Comparison of ENCODE assay signal across 24 cellular contexts in genomic region chr22:42111798-42112197, GRCh38. TPM values are rescaled to one million over a fixed set of nuclear protein-coding genes. Genes with fewer than 3 reads are reported as not detected.
DNase-seq lines count a peak whose midpoint lies in the region; ATAC-seq and TF ChIP-seq lines count a peak whose summit lies in the region.
"Had no signal": no experiment of that assay in that cellular context is flagged by ENCODE, and none has a peak within 500 bp of the region (broad histone marks: within the 10 kb centered on the region; RNA-seq: fewer than 3 reads in every experiment).

No MANE protein-coding gene starts in this region.

- H3K27me3 ChIP-seq in A673 (replicated peaks; ENCODE audit: insufficient read depth, low read depth, low read length, poor library complexity) (no peaks in the 10 kb centered on the region), HCT116 (ENCODE audit: insufficient read depth, low read length) (no peaks in the 10 kb centered on the region)

- no peak overlapping the region for H3K4me2 ChIP-seq in HCT116 (ENCODE audit: low read length)
- H3K4me2 ChIP-seq: PC-9 had no signal

- H3K9me3 ChIP-seq in A673 (ENCODE audit: low read depth, low read length, poor library complexity, severe bottlenecking) (peaks cover 9% of the 10 kb centered on the region), HCT116 (ENCODE audit: control insufficient read depth in 1 of 2, insufficient read depth in 1 of 2, low read depth in 1 of 2, low read length in 2 of 2) (peaks cover 8 to 12% of the 10 kb centered on the region in 2 experiments; a peak in 2 of 4 replicates)

- H4K20me1 ChIP-seq in HCT116 (ENCODE audit: insufficient read depth): no peaks in the 10 kb centered on the region

- H3K4me1 ChIP-seq in A673 (ENCODE audit: insufficient read depth, low read length, poor library complexity, severe bottlenecking): peaks cover 9% of the 10 kb centered on the region
- no peaks in the 10 kb centered on the region for H3K4me1 ChIP-seq in HCT116 (ENCODE audit: control insufficient read depth in 1 of 2, insufficient read depth in 2 of 2, low read length in 2 of 2)

- DNase-seq in A673 (ENCODE audit: low spot score): peak; percentile 43
- DNase-seq in HCT116 (ENCODE audit: low read depth, low spot score): no peak
- DNase-seq in NCI-H82 treated with DMSO at 0.1 percent for 48 hours (lab: John Stamatoyannopoulos, UW; ENCODE audit: unreplicated experiment): peak; percentile 14
- DNase-seq in iPS-NIHi11 (ENCODE audit: low spot score): peak; percentile 26
- DNase-seq in ureter (ENCODE audit: low spot score): no peak
- no peak for DNase-seq in activated naive CD4-positive, alpha-beta T cell treated with anti-CD3 and anti-CD28 coated beads, Interleukin-2, amount 50 U/mL, for 16 hours
- no peak for DNase-seq in activated CD4-positive, CD25-positive, alpha-beta regulatory T cell treated with anti-CD3 and anti-CD28 coated beads, Interleukin-2, amount 50 U/mL, for 72 hours
- DNase-seq: 8988T, EL, GM23248, MM.1S, NCI-H1048, NCI-H1417 treated with DMSO at 0.1 percent for 48 hours, NCI-H187, NCI-H2107, NCI-H446 treated with DMSO at 0.1 percent for 48 hours, NCI-H526 treated with DMSO at 0.1 percent for 48 hours, PC-9, T-helper 1 cell had no signal

- H3K36me3 ChIP-seq in A673 (ENCODE audit: insufficient read depth, low read length, poor library complexity, severe bottlenecking): no peaks in the 10 kb centered on the region
- H3K36me3 ChIP-seq in HCT116 (ENCODE audit: control insufficient read depth in 1 of 2, insufficient read depth in 2 of 2, low read length in 2 of 2): no peaks in the 10 kb centered on the region; a peak in 1 of 4 replicates

- RAD21 ChIA-PET in HCT116 (lab: Charles Lee; ENCODE audit: low non-redundant PET in 1 of 2, low total read pairs in 2 of 2, uncharacterized antibody in 2 of 2, unreplicated experiment in 2 of 2): no interaction called here

- H3K27ac ChIP-seq in A673 (ENCODE audit: low read depth, low read length, poor library complexity, severe bottlenecking) (no peak overlapping the region), HCT116 (ENCODE audit: low read depth, low read length) (no peak overlapping the region)
- H3K27ac ChIP-seq: GM23248, PC-9, RWPE1 had no signal

- H3K79me2 ChIP-seq in HCT116 (ENCODE audit: insufficient read depth, low read length): no peaks in the 10 kb centered on the region

- ATAC-seq in HCT116: no peak
- no peak for ATAC-seq in HG03520 (IDR thresholded peaks at IDR 0.05; ENCODE audit: unreplicated experiment)
- ATAC-seq: HepG2, K562 had no signal

- TF ChIP-seq CTCF in A673 (conservative IDR thresholded peaks at IDR 0.05; ENCODE audit: low read depth, low read length) (0 out of 2 replicates have a peak, but pooled peaks have one; percentile 17), HCT116 (IDR thresholded peaks at IDR 0.05 in 2 of 3, conservative IDR thresholded peaks at IDR 0.05 in 1 of 3; ENCODE audit: borderline replicate concordance in 1 of 3, insufficient read depth in 1 of 3, low read depth in 2 of 3, low read length in 2 of 3) (0 out of 6 replicates have a peak, but pooled peaks of 1 of the 3 experiments have one; percentile 11)

- H3K9ac ChIP-seq in HCT116 (ENCODE audit: low read length): no peak overlapping the region
- H3K9ac ChIP-seq: GM23248 had no signal

- POLR2A ChIA-PET in A673 (lab: Charles Lee; ENCODE audit: low non-redundant PET) (no interaction called here), HCT116 (lab: Charles Lee) (interaction anchor here (2.0 kb wide), 1 partner anchor 21 kb away, joined by 7 read pairs; no protein-coding TSS in a partner anchor)

- CTCF ChIA-PET in A673 (lab: Charles Lee): interaction anchor here (1.5 kb wide), 1 partner anchor 415 kb away, joined by 7 read pairs; no protein-coding TSS in a partner anchor
- CTCF ChIA-PET in HCT116 (lab: Charles Lee): interaction anchor here (1.1 kb wide), 1 partner anchor 10 kb away, joined by 3 read pairs; no protein-coding TSS in a partner anchor

- peak; percentile 15; the same call in 1 of the 2 replicates for TF ChIP-seq RAD21 in HCT116 (IDR thresholded peaks at IDR 0.05; ENCODE audit: low read depth)

- intact Hi-C loops in A673 (cut with micrococcal nuclease; ENCODE audit: unreplicated experiment) (loop anchor here (2.0 to 5.0 kb wide), 2 partner anchors 145 to 289 kb away; no protein-coding TSS in a partner anchor), HCT116 (cut with micrococcal nuclease) (loop anchor here (5.0 kb wide), 2 partner anchors 144 to 164 kb away; partner anchors contain the start of genes CENPM and SEPTIN3)

- no peaks in the 10 kb centered on the region for H3K9me2 ChIP-seq in HCT116 (ENCODE audit: insufficient read depth)

- H2AFZ ChIP-seq in HCT116 (ENCODE audit: low read depth, low read length, poor library complexity, severe bottlenecking): no peak overlapping the region
- H2AFZ ChIP-seq: GM23248, PC-9 had no signal

- BruUV-seq in A673 (replicated peaks; lab: Mats Ljungman, UMichigan) (no TSS peak), HCT116 (replicated peaks; lab: Mats Ljungman, UMichigan) (no TSS peak)

- H3K4me3 ChIP-seq in A673 (ENCODE audit: low read depth, low read length, poor library complexity, severe bottlenecking) (no peak overlapping the region), HCT116 (replicated peaks in 1 of 2; ENCODE audit: low read depth in 1 of 2, low read length in 2 of 2) (no peak overlapping the region)
- H3K4me3 ChIP-seq: GM23248, K562, PC-9 had no signal

- TF ChIP-seq POLR2A in HCT116 (IDR thresholded peaks at IDR 0.05; ENCODE audit: borderline replicate concordance, extremely low read depth, insufficient read depth, insufficient read length): no peak

TF ChIP-seq in HCT116, 20 proteins besides CTCF, POLR2A, EP300 and RAD21 (continues in another document):
- TF ChIP-seq CEBPB (IDR thresholded peaks at IDR 0.05; ENCODE audit: low read depth) (no peak), ELF1 (IDR thresholded peaks at IDR 0.05; ENCODE audit: borderline replicate concordance, low read depth) (no peak), ZBTB33 (IDR thresholded peaks at IDR 0.05; ENCODE audit: extremely low read depth, insufficient replicate concordance, low read length) (no peak), ZFX (IDR thresholded peaks at IDR 0.05) (no peak), SRF (IDR thresholded peaks at IDR 0.05; ENCODE audit: low read depth) (no peak), CBX3 (IDR thresholded peaks at IDR 0.05; ENCODE audit: low read depth) (no peak), JUND (IDR thresholded peaks at IDR 0.05) (no peak), ZNF274 (IDR thresholded peaks at IDR 0.05; ENCODE audit: low read depth, low read length) (no peak)
- TF ChIP-seq, protein P1, sequence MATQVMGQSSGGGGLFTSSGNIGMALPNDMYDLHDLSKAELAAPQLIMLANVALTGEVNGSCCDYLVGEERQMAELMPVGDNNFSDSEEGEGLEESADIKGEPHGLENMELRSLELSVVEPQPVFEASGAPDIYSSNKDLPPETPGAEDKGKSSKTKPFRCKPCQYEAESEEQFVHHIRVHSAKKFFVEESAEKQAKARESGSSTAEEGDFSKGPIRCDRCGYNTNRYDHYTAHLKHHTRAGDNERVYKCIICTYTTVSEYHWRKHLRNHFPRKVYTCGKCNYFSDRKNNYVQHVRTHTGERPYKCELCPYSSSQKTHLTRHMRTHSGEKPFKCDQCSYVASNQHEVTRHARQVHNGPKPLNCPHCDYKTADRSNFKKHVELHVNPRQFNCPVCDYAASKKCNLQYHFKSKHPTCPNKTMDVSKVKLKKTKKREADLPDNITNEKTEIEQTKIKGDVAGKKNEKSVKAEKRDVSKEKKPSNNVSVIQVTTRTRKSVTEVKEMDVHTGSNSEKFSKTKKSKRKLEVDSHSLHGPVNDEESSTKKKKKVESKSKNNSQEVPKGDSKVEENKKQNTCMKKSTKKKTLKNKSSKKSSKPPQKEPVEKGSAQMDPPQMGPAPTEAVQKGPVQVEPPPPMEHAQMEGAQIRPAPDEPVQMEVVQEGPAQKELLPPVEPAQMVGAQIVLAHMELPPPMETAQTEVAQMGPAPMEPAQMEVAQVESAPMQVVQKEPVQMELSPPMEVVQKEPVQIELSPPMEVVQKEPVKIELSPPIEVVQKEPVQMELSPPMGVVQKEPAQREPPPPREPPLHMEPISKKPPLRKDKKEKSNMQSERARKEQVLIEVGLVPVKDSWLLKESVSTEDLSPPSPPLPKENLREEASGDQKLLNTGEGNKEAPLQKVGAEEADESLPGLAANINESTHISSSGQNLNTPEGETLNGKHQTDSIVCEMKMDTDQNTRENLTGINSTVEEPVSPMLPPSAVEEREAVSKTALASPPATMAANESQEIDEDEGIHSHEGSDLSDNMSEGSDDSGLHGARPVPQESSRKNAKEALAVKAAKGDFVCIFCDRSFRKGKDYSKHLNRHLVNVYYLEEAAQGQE (IDR thresholded peaks at IDR 0.05; ENCODE audit: low read depth): no peak

RNA-seq across cellular contexts. Expression of gene CYP2D6, which starts 18.8 kb away (rescaled TPM):
- total RNA-seq in A673 (2021): 2.4 and 2.8 TPM in 2 replicates
- total RNA-seq in HCT116 (2021; ENCODE audit: unreplicated experiment): 1.9 TPM
- polyA plus RNA-seq in HCT116 (2012): 1.5 TPM in 2 replicates
- total RNA-seq in ureter: 2.0 TPM
- total RNA-seq: GM23248 had no signal
- polyA plus RNA-seq: CD14-positive monocyte had no signal

RNA-seq across cellular contexts. Expression of gene NDUFA6, which starts 21.2 kb away (rescaled TPM):
- 138 and 166 TPM in 2 replicates for total RNA-seq in A673 (2021)
- total RNA-seq in HCT116 (2021; ENCODE audit: unreplicated experiment): 80.5 TPM
- polyA plus RNA-seq in HCT116 (2012): 82.7 and 102 TPM in 2 replicates
- 55.1 TPM for total RNA-seq in ureter

RNA-seq across cellular contexts. Expression of gene SMDT1, which starts 32.3 kb away (rescaled TPM):
- total RNA-seq in A673 (2021): 61.8 and 62.6 TPM in 2 replicates
- total RNA-seq in HCT116 (2021; ENCODE audit: unreplicated experiment): 51.9 TPM
- polyA plus RNA-seq in HCT116 (2012): 67.3 and 75.2 TPM in 2 replicates
- 86.4 TPM for total RNA-seq in ureter

RNA-seq across cellular contexts. Expression of gene PHETA2, which starts 37.8 kb away (rescaled TPM):
- total RNA-seq in A673 (2021) (0.70 and 0.97 TPM in 2 replicates), HCT116 (2021; ENCODE audit: unreplicated experiment) (0.22 TPM), ureter (7.8 TPM)
- 0.07 and 0.32 TPM in 2 replicates for polyA plus RNA-seq in HCT116 (2012)
- polyA plus RNA-seq: HepG2 had no signal

RNA-seq across cellular contexts. Expression of gene NAGA, which starts 41.2 kb away (rescaled TPM):
- total RNA-seq in A673 (2021) (17.7 and 18.4 TPM in 2 replicates), HCT116 (2021; ENCODE audit: unreplicated experiment) (21.2 TPM), ureter (33.4 TPM)
- polyA plus RNA-seq in HCT116 (2012): 26.1 and 30.4 TPM in 2 replicates

Comparison
In these comparisons a context has a peak if more than half of its experiments do, and no peak if none do; other contexts are left out.
1. DNase-seq: peak in A673 (single experiment), NCI-H82 treated with DMSO at 0.1 percent for 48 hours (single experiment) and iPS-NIHi11 (single experiment); none in HCT116 (single experiment), ureter (single experiment), activated naive CD4-positive, alpha-beta T cell treated with anti-CD3 and anti-CD28 coated beads, Interleukin-2, amount 50 U/mL, for 16 hours (single experiment) and activated CD4-positive, CD25-positive, alpha-beta regulatory T cell treated with anti-CD3 and anti-CD28 coated beads, Interleukin-2, amount 50 U/mL, for 72 hours (single experiment).